17 cellular contexts compared by ENCODE assay signal in genomic region chr10:63887600-63888396, GRCh38.
"Had no signal": no experiment of that assay in that cellular context is flagged by ENCODE, and none has a peak within 500 bp of the region (broad histone marks: within the 10 kb centered on the region; RNA-seq: fewer than 3 reads in every experiment).

No MANE protein-coding gene starts in this region.

- DNase-seq: colonic mucosa; erythroblast; foreskin keratinocyte; left colon; naive thymus-derived CD4-positive, alpha-beta T cell; posterior cingulate gyrus; sigmoid colon; stimulated activated CD4-positive, alpha-beta T cell treated with anti-CD3 and anti-CD28 coated beads, Interleukin-2, amount 100 ng/mL, for 24 hours; stimulated activated CD4-positive, alpha-beta T cell treated with anti-CD3 and anti-CD28 coated beads, Interleukin-4, amount 100 ng/mL, for 4 hours; stimulated activated naive B cell treated with anti-CD40 and anti-IgM and Interleukin-4, amounts not matched to agents 10 μg/mL and 1 μg/mL and 100 μg/mL, for 72 hours; stimulated activated naive CD8-positive, alpha-beta T cell treated with anti-CD3 and anti-CD28 coated beads, Interleukin-15, amount 100 ng/mL, for 72 hours; transverse colon had no signal

- H3K79me2 ChIP-seq: hepatocyte had no signal

- H3K4me2 ChIP-seq: hepatocyte had no signal

- H2AFZ ChIP-seq: hepatocyte had no signal

- H3K36me3 ChIP-seq: colonic mucosa, neutrophil, right atrium auricular region, sigmoid colon, thoracic aorta, transverse colon had no signal

- H3K4me3 ChIP-seq: colonic mucosa, hepatocyte, right atrium auricular region, sigmoid colon, skin epidermis, thoracic aorta, transverse colon had no signal

- ATAC-seq: foreskin keratinocyte; left colon; naive thymus-derived CD4-positive, alpha-beta T cell; stimulated activated naive B cell treated with anti-CD40 and anti-IgM and Interleukin-4, amounts not matched to agents 10 μg/mL and 1 μg/mL and 100 μg/mL, for 72 hours; stimulated activated naive CD8-positive, alpha-beta T cell treated with anti-CD3 and anti-CD28 coated beads, Interleukin-15, amount 100 ng/mL, for 72 hours had no signal

- H3K27me3 ChIP-seq: colonic mucosa, foreskin keratinocyte, hepatocyte, neutrophil, right atrium auricular region, sigmoid colon, transverse colon had no signal

- H3K4me1 ChIP-seq: colonic mucosa, foreskin keratinocyte, right atrium auricular region, sigmoid colon, transverse colon had no signal

- H3K9me3 ChIP-seq: colonic mucosa, neutrophil, right atrium auricular region, sigmoid colon, thoracic aorta, transverse colon had no signal

- H3K27ac ChIP-seq: colonic mucosa, foreskin keratinocyte, hepatocyte, neutrophil, right atrium auricular region, sigmoid colon, skin epidermis, thoracic aorta, transverse colon had no signal
